In genomic region chr4:140497776-140498636, GRCh38 we compare ENCODE assay signal across 10 cellular contexts. TPM values are rescaled to one million over a fixed set of nuclear protein-coding genes. Genes with fewer than 3 reads are reported as not detected.
DNase-seq lines count a peak whose midpoint lies in the region; ATAC-seq, FAIRE-seq and TF ChIP-seq lines count a peak whose summit lies in the region.
"Had no signal": no experiment of that assay in that cellular context is flagged by ENCODE, and none has a peak within 500 bp of the region (broad histone marks: within the 10 kb centered on the region; RNA-seq: fewer than 3 reads in every experiment).

Gene MGAT4D, minus strand, starts transcription at chr4:140498293. Its CDS starts 71 bp downstream, at chr4:140498222.

- no peak for FAIRE-seq in HepG2 (lab: Jason Lieb, UNC)

- H3K4me1 ChIP-seq in HepG2 (ENCODE audit: insufficient read depth, low read length), result no peaks in the 10 kb centered on the region

- no peak for ATAC-seq in central memory CD8-positive, alpha-beta T cell (replicated peaks; ENCODE audit: extremely low read depth, poor library complexity, severe bottlenecking)
- ATAC-seq in HepG2, result peak; percentile 93
- ATAC-seq in stimulated activated naive CD8-positive, alpha-beta T cell treated with anti-CD3 and anti-CD28 coated beads, Interleukin-15, amount 100 ng/mL, for 72 hours, result peak; percentile 66
- ATAC-seq in HG03432 (IDR thresholded peaks at IDR 0.05; ENCODE audit: unreplicated experiment), result no peak

- H3K9ac ChIP-seq in HepG2 (ENCODE audit: insufficient read depth, low read depth, low read length), result no peak within 1 kb of the TSS

- 22% methylated on average over 38 of the region's 68 CpGs for WGBS in HepG2 (ENCODE audit: low lambda C conversion rate)

- no peaks in the 10 kb centered on the region for H3K36me3 Mint-ChIP-seq in activated CD4-positive, alpha-beta T cell treated with anti-CD3 and anti-CD28 coated beads, Interleukin-2, amount 10 ng/mL, durations not matched to agents 24 days and 14 days (ENCODE audit: low read depth)
- H3K36me3 Mint-ChIP-seq in central memory CD8-positive, alpha-beta T cell (ENCODE audit: insufficient read depth), result no peaks in the 10 kb centered on the region

- intact Hi-C loops in activated CD4-positive, alpha-beta T cell treated with anti-CD3 and anti-CD28 coated beads, Interleukin-2, amount 10 ng/mL, durations not matched to agents 24 days and 14 days (cut with micrococcal nuclease), result no loop called here
- intact Hi-C loops in HepG2 (cut with micrococcal nuclease; ENCODE audit: unreplicated experiment), result no loop called here

- no peaks in the 10 kb centered on the region for H4K20me1 ChIP-seq in HepG2 (ENCODE audit: insufficient read depth, low read length)

- TF ChIP-seq RAD21 in HepG2 (CRISPR knock-in tag; IDR thresholded peaks at IDR 0.05), result no peak

- H3K36me3 ChIP-seq in HepG2 (replicated peaks in 1 of 2; ENCODE audit: control insufficient read depth in 1 of 2, insufficient read depth in 2 of 2, low read length in 2 of 2), result no peaks in the 10 kb centered on the region

- no peak within 1 kb of the TSS for H3K27ac ChIP-seq in HepG2 (ENCODE audit: extremely low read length, insufficient read depth, low read length)

- no peaks in the 10 kb centered on the region for H3K79me2 ChIP-seq in HepG2 (ENCODE audit: insufficient read depth, low read length)

- H3K9me3 ChIP-seq in HepG2 (ENCODE audit: low read length), result no peaks in the 10 kb centered on the region

- H3K4me3 Mint-ChIP-seq in activated CD4-positive, alpha-beta T cell treated with anti-CD3 and anti-CD28 coated beads, Interleukin-2, amount 10 ng/mL, durations not matched to agents 24 days and 14 days, result peak within 1 kb of the TSS; percentile 14
- H3K4me3 Mint-ChIP-seq in central memory CD8-positive, alpha-beta T cell, result peak within 1 kb of the TSS; percentile 4
- peak within 1 kb of the TSS; percentile 56 to 76 for H3K4me3 Mint-ChIP-seq in stimulated activated naive CD8-positive, alpha-beta T cell treated with anti-CD3 and anti-CD28 coated beads, Interleukin-15, amount 100 ng/mL, for 72 hours

- peaks cover 66% of the 10 kb centered on the region for H3K27me3 Mint-ChIP-seq in activated CD4-positive, alpha-beta T cell treated with anti-CD3 and anti-CD28 coated beads, Interleukin-2, amount 10 ng/mL, durations not matched to agents 24 days and 14 days
- H3K27me3 Mint-ChIP-seq in central memory CD8-positive, alpha-beta T cell, result peaks cover 81% of the 10 kb centered on the region
- H3K27me3 Mint-ChIP-seq in stimulated activated naive CD8-positive, alpha-beta T cell treated with anti-CD3 and anti-CD28 coated beads, Interleukin-15, amount 100 ng/mL, for 72 hours, result peaks cover 68% of the 10 kb centered on the region

- no peak within 1 kb of the TSS for H2AFZ ChIP-seq in HepG2 (ENCODE audit: low read length)

- POLR2A ChIA-PET in HepG2 (lab: Yijun Ruan, JAX), result no interaction called here

- peak within 1 kb of the TSS in 1 of 3 experiments; percentile 48; a peak in 1 of 6 replicates for H3K4me3 ChIP-seq in HepG2 (replicated peaks in 1 of 3; ENCODE audit: insufficient read depth in 1 of 3, low read depth in 2 of 3, low read length in 3 of 3)

- H3K4me2 ChIP-seq in HepG2 (ENCODE audit: low read depth, low read length), result peak within 1 kb of the TSS; percentile 51

- in situ Hi-C loops in HepG2 (cut with HindIII; ENCODE audit: extremely low pct_ligation_motif_present, low pct_unique_long_range_greater_than_20kb), result no loop called here

- no peak for TF ChIP-seq POLR2A in HepG2 (IDR thresholded peaks at IDR 0.05; ENCODE audit: insufficient read depth in 1 of 2, low read depth in 2 of 2, low read length in 2 of 2)

- BruUV-seq in HepG2 (replicated peaks; lab: Mats Ljungman, UMichigan), result no TSS peak

- peaks cover 3 to 34% of the 10 kb centered on the region in 2 experiments for H3K27me3 ChIP-seq in HepG2 (ENCODE audit: control insufficient read depth in 1 of 2, insufficient read depth in 2 of 2, low read length in 2 of 2)

- no peak for DNase-seq in activated CD4-positive, alpha-beta T cell treated with anti-CD3 and anti-CD28 coated beads, Interleukin-2, amount 10 ng/mL, durations not matched to agents 24 days and 14 days
- no peak for DNase-seq in activated CD4-positive, alpha-beta T cell treated with anti-CD3 and anti-CD28 coated beads for 1 hour
- DNase-seq in central memory CD8-positive, alpha-beta T cell (ENCODE audit: low spot score in 2 of 2), result no peak
- DNase-seq in HepG2 (ENCODE audit: low spot score) (no peak), SKM-1 (lab: John Stamatoyannopoulos, UW; ENCODE audit: unreplicated experiment) (no peak), NCI-H1048 (lab: John Stamatoyannopoulos, UW) (no peak)
- DNase-seq in stimulated activated naive CD8-positive, alpha-beta T cell treated with anti-CD3 and anti-CD28 coated beads, Interleukin-15, amount 100 ng/mL, for 72 hours, result peak; percentile 2 to 8
- DNase-seq: stimulated activated CD4-positive, alpha-beta T cell treated with anti-CD3 and anti-CD28 coated beads, Interleukin-1b, Interleukin-23, amount 100 ng/mL, for 48 hours had no signal

- H3K9me3 Mint-ChIP-seq in activated CD4-positive, alpha-beta T cell treated with anti-CD3 and anti-CD28 coated beads, Interleukin-2, amount 10 ng/mL, durations not matched to agents 24 days and 14 days, result no peaks in the 10 kb centered on the region
- H3K9me3 Mint-ChIP-seq in central memory CD8-positive, alpha-beta T cell, result no peaks in the 10 kb centered on the region
- no peaks in the 10 kb centered on the region for H3K9me3 Mint-ChIP-seq in stimulated activated naive CD8-positive, alpha-beta T cell treated with anti-CD3 and anti-CD28 coated beads, Interleukin-15, amount 100 ng/mL, for 72 hours

- no peaks in the 10 kb centered on the region for H3K4me1 Mint-ChIP-seq in activated CD4-positive, alpha-beta T cell treated with anti-CD3 and anti-CD28 coated beads, Interleukin-2, amount 10 ng/mL, durations not matched to agents 24 days and 14 days
- H3K4me1 Mint-ChIP-seq in central memory CD8-positive, alpha-beta T cell, result no peaks in the 10 kb centered on the region
- peaks cover 6% of the 10 kb centered on the region for H3K4me1 Mint-ChIP-seq in stimulated activated naive CD8-positive, alpha-beta T cell treated with anti-CD3 and anti-CD28 coated beads, Interleukin-15, amount 100 ng/mL, for 72 hours

- TF ChIP-seq EP300 in HepG2 (IDR thresholded peaks at IDR 0.05; ENCODE audit: low read depth in 2 of 2, low read length in 2 of 2), result no peak
- no peak for TF ChIP-seq EP300 in HepG2 (CRISPR knock-in tag; IDR thresholded peaks at IDR 0.05; ENCODE audit: borderline replicate concordance)

- TF ChIP-seq CTCF in HepG2 (CRISPR knock-in tag; IDR thresholded peaks at IDR 0.05), result no peak

- no peak within 1 kb of the TSS for H3K27ac Mint-ChIP-seq in activated CD4-positive, alpha-beta T cell treated with anti-CD3 and anti-CD28 coated beads, Interleukin-2, amount 10 ng/mL, durations not matched to agents 24 days and 14 days
- no peak within 1 kb of the TSS for H3K27ac Mint-ChIP-seq in central memory CD8-positive, alpha-beta T cell (ENCODE audit: low read depth)
- H3K27ac Mint-ChIP-seq in stimulated activated naive CD8-positive, alpha-beta T cell treated with anti-CD3 and anti-CD28 coated beads, Interleukin-15, amount 100 ng/mL, for 72 hours, result peak within 1 kb of the TSS in 1 of 2 donors; percentile 41

- CTCF ChIA-PET in HepG2 (lab: Yijun Ruan, JAX; ENCODE audit: low intra/inter-chr PET ratio, low total read pairs), result no interaction called here

TF ChIP-seq in HepG2, 621 proteins besides CTCF, POLR2A, EP300 and RAD21:
- no peak for TF ChIP-seq SKIL (CRISPR knock-in tag; IDR thresholded peaks at IDR 0.05; ENCODE audit: borderline replicate concordance)
- peak; percentile 76; the same call in 1 of the 2 replicates for TF ChIP-seq EZH2 (conservative IDR thresholded peaks at IDR 0.05; ENCODE audit: low read depth, low read length)

RNA-seq across cellular contexts. Expression of gene MGAT4D, which starts in this region (rescaled TPM):
- not detected in 2 replicates for total RNA-seq in activated CD4-positive, alpha-beta T cell treated with anti-CD3 and anti-CD28 coated beads, Interleukin-2, amount 10 ng/mL, durations not matched to agents 24 days and 14 days
- total RNA-seq in HepG2 (2016; rRNA removed; fragmentation: Illumina TruSeq; extraction: Trizol), result not detected in 2 replicates
- not detected in 2 replicates for total RNA-seq in HepG2 (2016; cell fraction: cytosol; rRNA removed; fragmentation: Illumina TruSeq; extraction: Trizol; ENCODE audit: low read depth)
- total RNA-seq in HepG2 (2016; cell fraction: insoluble cytoplasmic fraction; rRNA removed; fragmentation: Illumina TruSeq; extraction: Trizol), result not detected in 2 replicates
- not detected in 2 replicates for total RNA-seq in HepG2 (2016; cell fraction: membrane; rRNA removed; fragmentation: Illumina TruSeq; extraction: Trizol)
- total RNA-seq in HepG2 (2016; cell fraction: nucleus; rRNA removed; fragmentation: Illumina TruSeq; extraction: Trizol), result not detected in 2 replicates
- not detected in 2 replicates for polyA plus RNA-seq in HepG2 (2011; rRNA removed)
- polyA plus RNA-seq in HepG2 (2011; cell fraction: cytosol; rRNA removed), result not detected in 2 replicates
- polyA plus RNA-seq in HepG2 (2011; cell fraction: nucleus; rRNA removed), result not detected in 2 replicates
- polyA plus RNA-seq in HepG2 (2012), result not detected in 2 replicates
- not detected in 2 replicates for polyA plus RNA-seq in HepG2 (2016; cell fraction: cytosol; fragmentation: Illumina TruSeq; extraction: Trizol; ENCODE audit: low read depth)
- not detected in 2 replicates for polyA plus RNA-seq in HepG2 (2016; cell fraction: insoluble cytoplasmic fraction; fragmentation: Illumina TruSeq; extraction: Trizol; ENCODE audit: low read depth)
- polyA plus RNA-seq in HepG2 (2016; cell fraction: membrane; fragmentation: Illumina TruSeq; extraction: Trizol; ENCODE audit: low read depth), result not detected in 2 replicates
- not detected in 2 replicates for polyA plus RNA-seq in HepG2 (2016; cell fraction: nucleus; fragmentation: Illumina TruSeq; extraction: Trizol; ENCODE audit: insufficient read depth, low read depth)
- polyA minus RNA-seq in HepG2 (2011; rRNA and poly(A)+ RNA removed; ENCODE audit: low replicate concordance), result not detected in 2 replicates
- polyA minus RNA-seq in HepG2 (2011; cell fraction: cytosol; rRNA and poly(A)+ RNA removed), result not detected in 2 replicates
- not detected in 2 replicates for polyA minus RNA-seq in HepG2 (2011; cell fraction: nucleus; rRNA and poly(A)+ RNA removed)
- total RNA-seq: glomerular endothelial cell had no signal

Comparison
In these comparisons a context has a peak if more than half of its experiments do, and no peak if none do; other contexts are left out.
1. Peak in ATAC-seq and H3K4me2 ChIP-seq in HepG2; RNA of the gene not detected or under 1 TPM.
2. DNase-seq: peak in stimulated activated naive CD8-positive, alpha-beta T cell treated with anti-CD3 and anti-CD28 coated beads, Interleukin-15, amount 100 ng/mL, for 72 hours (2 of 2); none in activated CD4-positive, alpha-beta T cell treated with anti-CD3 and anti-CD28 coated beads, Interleukin-2, amount 10 ng/mL, durations not matched to agents 24 days and 14 days (single experiment), activated CD4-positive, alpha-beta T cell treated with anti-CD3 and anti-CD28 coated beads for 1 hour (single experiment), central memory CD8-positive, alpha-beta T cell (0 of 2), HepG2 (single experiment), SKM-1 (single experiment) and NCI-H1048 (single experiment).
3. H3K4me3 Mint-ChIP-seq: peak in every context shown above with its lines; median percentile 66 in stimulated activated naive CD8-positive, alpha-beta T cell treated with anti-CD3 and anti-CD28 coated beads, Interleukin-15, amount 100 ng/mL, for 72 hours; 14 in activated CD4-positive, alpha-beta T cell treated with anti-CD3 and anti-CD28 coated beads, Interleukin-2, amount 10 ng/mL, durations not matched to agents 24 days and 14 days; 4 in central memory CD8-positive, alpha-beta T cell.